In the genomic region with DNA sequence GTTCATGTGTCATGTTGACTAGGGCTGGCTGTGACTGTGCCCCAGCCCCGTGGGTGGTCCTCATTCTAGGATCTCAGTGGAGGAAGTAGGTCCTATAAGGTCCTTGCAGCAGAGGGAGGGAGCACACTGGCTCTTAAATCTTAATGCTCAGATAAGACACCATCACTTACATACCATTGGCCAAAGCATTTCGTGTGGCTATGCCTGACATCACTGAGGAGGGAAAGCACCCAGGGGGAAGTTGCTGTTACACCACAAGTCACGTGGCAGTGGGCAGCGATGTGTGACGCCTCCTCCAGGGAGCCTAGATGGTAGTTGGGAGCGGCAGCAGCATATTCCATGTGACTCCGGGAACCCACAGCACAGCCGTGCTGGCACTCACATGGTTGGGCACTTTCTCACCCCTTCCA, we compare ENCODE assay signal across 8 cellular contexts.
DNase-seq lines count a peak whose midpoint lies in the region; ATAC-seq, FAIRE-seq and TF ChIP-seq lines count a peak whose summit lies in the region.

No MANE protein-coding gene starts in this region.

- no peaks in the 10 kb centered on the region for H3K9me3 Mint-ChIP-seq in CD8-positive, alpha-beta T cell
- H3K9me3 Mint-ChIP-seq in osteocyte (ENCODE audit: unreplicated experiment): peaks cover 7% of the 10 kb centered on the region
- H3K9me3 Mint-ChIP-seq in T-helper 2 cell treated with Interferon-gamma antibody and Interleukin-4, amounts not matched to agents 5 μg/mL and 100 μg/mL, for 36 hours: no peaks in the 10 kb centered on the region
- no peaks in the 10 kb centered on the region for H3K9me3 Mint-ChIP-seq in activated CD4-positive, alpha-beta T cell treated with anti-CD3 and anti-CD28 coated beads for 36 hours (ENCODE audit: low read depth)

- H3K23me2 ChIP-seq in H1 (ENCODE audit: low read depth, low read length): no peaks in the 10 kb centered on the region

- H3K4me1 Mint-ChIP-seq in CD8-positive, alpha-beta T cell (ENCODE audit: low read depth): no peaks in the 10 kb centered on the region
- H3K4me1 Mint-ChIP-seq in osteocyte (ENCODE audit: unreplicated experiment): peaks cover 11% of the 10 kb centered on the region
- no peaks in the 10 kb centered on the region for H3K4me1 Mint-ChIP-seq in T-helper 2 cell treated with Interferon-gamma antibody and Interleukin-4, amounts not matched to agents 5 μg/mL and 100 μg/mL, for 36 hours (ENCODE audit: low read depth)
- H3K4me1 Mint-ChIP-seq in activated CD4-positive, alpha-beta T cell treated with anti-CD3 and anti-CD28 coated beads for 36 hours: peaks cover 2% of the 10 kb centered on the region

- no peak overlapping the region for H3K27ac Mint-ChIP-seq in CD8-positive, alpha-beta T cell
- H3K27ac Mint-ChIP-seq in osteocyte (ENCODE audit: unreplicated experiment): no peak overlapping the region
- no peak overlapping the region for H3K27ac Mint-ChIP-seq in T-helper 2 cell treated with Interferon-gamma antibody and Interleukin-4, amounts not matched to agents 5 μg/mL and 100 μg/mL, for 36 hours
- no peak overlapping the region for H3K27ac Mint-ChIP-seq in activated CD4-positive, alpha-beta T cell treated with anti-CD3 and anti-CD28 coated beads for 36 hours

- H3K4me3 Mint-ChIP-seq in CD8-positive, alpha-beta T cell: no peak overlapping the region
- H3K4me3 Mint-ChIP-seq in osteocyte (ENCODE audit: unreplicated experiment): no peak overlapping the region
- no peak overlapping the region for H3K4me3 Mint-ChIP-seq in T-helper 2 cell treated with Interferon-gamma antibody and Interleukin-4, amounts not matched to agents 5 μg/mL and 100 μg/mL, for 36 hours
- no peak overlapping the region for H3K4me3 Mint-ChIP-seq in activated CD4-positive, alpha-beta T cell treated with anti-CD3 and anti-CD28 coated beads for 36 hours

- H3K4me3 ChIP-seq in CD8-positive, alpha-beta T cell (ENCODE audit: low read depth, low read length): no peak overlapping the region
- H3K4me3 ChIP-seq in H1 (ENCODE audit: extremely low read depth in 1 of 4, insufficient read depth in 2 of 4, low read depth in 3 of 4, low read length in 4 of 4): no peak overlapping the region

- H3K9me3 ChIP-seq in CD8-positive, alpha-beta T cell (ENCODE audit: low read length): no peaks in the 10 kb centered on the region
- no peaks in the 10 kb centered on the region for H3K9me3 ChIP-seq in H1 (ENCODE audit: insufficient read depth in 2 of 2, low read depth in 1 of 2, low read length in 1 of 2)

- POLR2A ChIA-PET in CD8-positive, alpha-beta T cell (lab: Charles Lee): no interaction called here
- POLR2A ChIA-PET in H1 (lab: Charles Lee; ENCODE audit: partially characterized antibody): no interaction called here
- POLR2A ChIA-PET in activated CD4-positive, alpha-beta T cell treated with anti-CD3 and anti-CD28 coated beads for 36 hours (lab: Charles Lee): no interaction called here

- TF ChIP-seq EP300 in H1 (IDR thresholded peaks at IDR 0.05; ENCODE audit: borderline replicate concordance in 1 of 2, low read depth in 2 of 2, low read length in 2 of 2): no peak

- no peaks in the 10 kb centered on the region for H3K27me3 Mint-ChIP-seq in CD8-positive, alpha-beta T cell (ENCODE audit: low read depth)
- no peaks in the 10 kb centered on the region for H3K27me3 Mint-ChIP-seq in osteocyte (ENCODE audit: unreplicated experiment)
- H3K27me3 Mint-ChIP-seq in T-helper 2 cell treated with Interferon-gamma antibody and Interleukin-4, amounts not matched to agents 5 μg/mL and 100 μg/mL, for 36 hours (ENCODE audit: low read depth): no peaks in the 10 kb centered on the region
- H3K27me3 Mint-ChIP-seq in activated CD4-positive, alpha-beta T cell treated with anti-CD3 and anti-CD28 coated beads for 36 hours: no peaks in the 10 kb centered on the region

- H3K56ac ChIP-seq in H1 (replicated peaks; ENCODE audit: insufficient read length, low read depth, low read length): no peak overlapping the region

- H2BK5ac ChIP-seq in H1 (ENCODE audit: low read depth, low read length): peak overlapping the region; percentile 5; the same call in 1 of the 2 replicates

- no peak overlapping the region for H2BK12ac ChIP-seq in H1 (ENCODE audit: low read depth, low read length)

- peaks cover 1 to 7% of the 10 kb centered on the region in 2 experiments for H4K20me1 ChIP-seq in H1 (replicated peaks in 1 of 2; ENCODE audit: control insufficient read depth in 1 of 2, insufficient read depth in 2 of 2, low read length in 2 of 2)

- H3K4ac ChIP-seq in H1 (replicated peaks; ENCODE audit: insufficient read length, low read depth, low read length): no peak overlapping the region

- no peak overlapping the region for H2BK20ac ChIP-seq in H1 (ENCODE audit: low read length)

- DNase-seq in CD8-positive, alpha-beta T cell: no peak
- DNase-seq in H1 (ENCODE audit: low read depth in 1 of 2, low spot score in 2 of 2) (no peak), middle frontal gyrus (ENCODE audit: extremely low spot score, low spot score) (no peak), osteocyte (ENCODE audit: extremely low spot score, unreplicated experiment) (no peak)
- no peak for DNase-seq in T-helper 2 cell treated with Interferon-gamma antibody and Interleukin-4, amounts not matched to agents 5 μg/mL and 100 μg/mL, for 36 hours (ENCODE audit: low spot score)
- no peak for DNase-seq in activated CD4-positive, alpha-beta T cell treated with anti-CD3 and anti-CD28 coated beads for 36 hours

- H4K8ac ChIP-seq in H1 (ENCODE audit: extremely low read depth, insufficient read depth, low read length): no peak overlapping the region

- no peak for TF ChIP-seq POLR2A in H1 (IDR thresholded peaks at IDR 0.05; ENCODE audit: control extremely low read depth in 1 of 2, low read depth in 2 of 2, low read length in 2 of 2)

- H4K5ac ChIP-seq in H1 (ENCODE audit: insufficient read length, low read depth, low read length): no peak overlapping the region

- no peak overlapping the region for H4K91ac ChIP-seq in H1 (replicated peaks; ENCODE audit: insufficient read length, low read length)

- H3K79me2 ChIP-seq in H1 (ENCODE audit: control insufficient read depth in 1 of 2, insufficient read depth in 2 of 2, low read length in 2 of 2): peaks cover 0 to 15% of the 10 kb centered on the region in 2 experiments; a peak in 2 of 4 replicates

- no peak overlapping the region for H2BK15ac ChIP-seq in H1 (ENCODE audit: low read length)

- H3K14ac ChIP-seq in H1 (ENCODE audit: insufficient read length): no peak overlapping the region

- H2BK120ac ChIP-seq in H1 (replicated peaks; ENCODE audit: low read depth, low read length): no peak overlapping the region

- no peak overlapping the region for H2AK5ac ChIP-seq in H1 (ENCODE audit: low read depth, low read length)

- peaks cover 8% of the 10 kb centered on the region for H3K36me3 Mint-ChIP-seq in CD8-positive, alpha-beta T cell
- no peaks in the 10 kb centered on the region for H3K36me3 Mint-ChIP-seq in osteocyte (ENCODE audit: unreplicated experiment)
- no peaks in the 10 kb centered on the region for H3K36me3 Mint-ChIP-seq in T-helper 2 cell treated with Interferon-gamma antibody and Interleukin-4, amounts not matched to agents 5 μg/mL and 100 μg/mL, for 36 hours (ENCODE audit: low read depth)
- peaks cover 6% of the 10 kb centered on the region for H3K36me3 Mint-ChIP-seq in activated CD4-positive, alpha-beta T cell treated with anti-CD3 and anti-CD28 coated beads for 36 hours (ENCODE audit: low read depth)

- no peak overlapping the region for H3K18ac ChIP-seq in H1 (ENCODE audit: extremely low read depth, low read length)

- WGBS in H1 (ENCODE audit: extremely low coverage in 1 of 2, insufficient coverage in 1 of 2, insufficient read length in 1 of 2, insufficient replicate concordance in 2 of 2, low coverage in 1 of 2, low lambda C conversion rate in 2 of 2, missing lambda C conversion rate in 1 of 2), 2 experiments: 88% methylated on average over 8 of the region's 8 CpGs; no CpG with 5 or more reads in 1 of the 2 experiments

- CTCF ChIA-PET in CD8-positive, alpha-beta T cell (lab: Charles Lee): no interaction called here
- CTCF ChIA-PET in H1 (lab: Charles Lee; ENCODE audit: partially characterized antibody): interaction anchor here (1.4 kb wide), 1 partner anchor 8 kb away, joined by 5 read pairs; no protein-coding TSS in a partner anchor
- CTCF ChIA-PET in activated CD4-positive, alpha-beta T cell treated with anti-CD3 and anti-CD28 coated beads for 36 hours (lab: Charles Lee): interaction anchor here (0.7 kb wide), 1 partner anchor 9 kb away, joined by 4 read pairs; no protein-coding TSS in a partner anchor

- H3K79me1 ChIP-seq in H1 (ENCODE audit: low read depth, low read length): peaks cover 4% of the 10 kb centered on the region; the same call in 1 of the 2 replicates

- no peak for TF ChIP-seq RAD21 in H1 (IDR thresholded peaks at IDR 0.05 in 1 of 2, conservative IDR thresholded peaks at IDR 0.05 in 1 of 2; ENCODE audit: low read depth in 2 of 2, low read length in 2 of 2)

- peak; percentile 29 for ATAC-seq in CD8-positive, alpha-beta T cell
- ATAC-seq in GM19455 (IDR thresholded peaks at IDR 0.05; ENCODE audit: unreplicated experiment) (peak; percentile 58), HG03469 (IDR thresholded peaks at IDR 0.05; ENCODE audit: unreplicated experiment) (peak; percentile 87)
- no peak for ATAC-seq in activated CD4-positive, alpha-beta T cell treated with anti-CD3 and anti-CD28 coated beads for 36 hours

- H3K27ac ChIP-seq in CD8-positive, alpha-beta T cell (ENCODE audit: low read depth, low read length): no peak overlapping the region
- H3K27ac ChIP-seq in H1 (ENCODE audit: low read depth, low read length): no peak overlapping the region

- no peaks in the 10 kb centered on the region for H3K4me1 ChIP-seq in CD8-positive, alpha-beta T cell (ENCODE audit: insufficient read depth, low read length)
- H3K4me1 ChIP-seq in H1 (replicated peaks in 1 of 4; ENCODE audit: control insufficient read depth in 3 of 4, insufficient read depth in 4 of 4, low read length in 3 of 4): peaks cover 5 to 12% (median 10%) of the 10 kb centered on the region in 4 experiments

- H3K27me3 ChIP-seq in CD8-positive, alpha-beta T cell (ENCODE audit: insufficient read depth, low read length): no peaks in the 10 kb centered on the region
- H3K27me3 ChIP-seq in H1 (replicated peaks in 1 of 4; ENCODE audit: control insufficient read depth in 3 of 4, extremely low read depth in 1 of 4, insufficient read depth in 3 of 4, low read length in 3 of 4): no peaks in the 10 kb centered on the region

- H3K4me2 ChIP-seq in H1 (ENCODE audit: insufficient read depth in 1 of 2, low read depth in 2 of 2, low read length in 2 of 2): no peak overlapping the region

- FAIRE-seq in H1 (lab: Jason Lieb, UNC): no peak

- no peaks in the 10 kb centered on the region for H3K36me3 ChIP-seq in CD8-positive, alpha-beta T cell (ENCODE audit: insufficient read depth, low read length)
- H3K36me3 ChIP-seq in H1 (ENCODE audit: control insufficient read depth in 2 of 4, insufficient read depth in 4 of 4, low read length in 3 of 4): no peaks in the 10 kb centered on the region

- H3K23ac ChIP-seq in H1 (ENCODE audit: insufficient read length): no peak overlapping the region

- TF ChIP-seq CTCF in CD8-positive, alpha-beta T cell (IDR thresholded peaks at IDR 0.05): no peak
- no peak for TF ChIP-seq CTCF in H1 (IDR thresholded peaks at IDR 0.05; ENCODE audit: control extremely low read depth in 1 of 3, insufficient read depth in 1 of 3, low read depth in 1 of 3, low read length in 3 of 3)
- TF ChIP-seq CTCF in osteocyte (IDR thresholded peaks at IDR 0.05): no peak

- intact Hi-C loops in CD8-positive, alpha-beta T cell (cut with DNase I, micrococcal nuclease): no loop called here
- intact Hi-C loops in activated CD4-positive, alpha-beta T cell treated with anti-CD3 and anti-CD28 coated beads for 36 hours (cut with DNase I, micrococcal nuclease): no loop called here

- no peak overlapping the region for H2AFZ ChIP-seq in H1 (ENCODE audit: low read length)

- H3K9ac ChIP-seq in H1 (replicated peaks in 1 of 4; ENCODE audit: extremely low read depth in 1 of 4, low read depth in 3 of 4, low read length in 3 of 4): no peak overlapping the region
